Comparison of ENCODE assay signal across 8 cellular contexts in genomic region chr19:41959056-41960053, GRCh38. TPM values are rescaled to one million over a fixed set of nuclear protein-coding genes. Genes with fewer than 3 reads are reported as not detected.
DNase-seq lines count a peak whose midpoint lies in the region; FAIRE-seq and TF ChIP-seq lines count a peak whose summit lies in the region.

A gene with protein sequence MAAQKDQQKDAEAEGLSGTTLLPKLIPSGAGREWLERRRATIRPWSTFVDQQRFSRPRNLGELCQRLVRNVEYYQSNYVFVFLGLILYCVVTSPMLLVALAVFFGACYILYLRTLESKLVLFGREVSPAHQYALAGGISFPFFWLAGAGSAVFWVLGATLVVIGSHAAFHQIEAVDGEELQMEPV (minus strand): TSS chr19:41959321. CDS start chr19:41959292, 29 bp downstream.

- peak within 1 kb of the TSS; percentile 48 for H2AFZ ChIP-seq in neural cell (ENCODE audit: low read depth, low read length)

- no peaks in the 10 kb centered on the region for H3K9me3 ChIP-seq in MG63
- H3K9me3 ChIP-seq in neural cell (ENCODE audit: low read length), result no peaks in the 10 kb centered on the region
- H3K9me3 ChIP-seq in stomach, result no peaks in the 10 kb centered on the region

- TF ChIP-seq POLR2A in H54 (IDR thresholded peaks at IDR 0.05; ENCODE audit: low read depth, low read length) (peak; percentile 71; the same call in 1 of the 2 replicates), stomach (IDR thresholded peaks at IDR 0.05) (no peak)

- intact Hi-C loops in stomach (cut with DNase I; ENCODE audit: low total_unique reads), result loop anchor here (5.0 kb wide), 2 partner anchors 82 to 278 kb away; partner anchors contain the start of gene CD79A

- H3K4me3 ChIP-seq in MG63 (peak within 1 kb of the TSS; percentile 88), neural cell (ENCODE audit: low read length) (peak within 1 kb of the TSS; percentile 98), stomach (peak within 1 kb of the TSS; percentile 83 to 92 (median 90))

- peaks cover 15 to 39% (median 24%) of the 10 kb centered on the region in 4 donors for H3K4me1 ChIP-seq in stomach

- peak; percentile 96 for DNase-seq in ELF-1 (ENCODE audit: low read depth, low spot score)
- peak; percentile 99 for DNase-seq in H54 (ENCODE audit: insufficient read length, low spot score)
- peak; percentile 92 for DNase-seq in MG63
- DNase-seq in SHP77 treated with DMSO at 0.1 percent for 48 hours (lab: John Stamatoyannopoulos, UW), result peak; percentile 86
- peak; percentile 96 for DNase-seq in activated effector memory CD4-positive, alpha-beta T cell treated with anti-CD3 and anti-CD28 coated beads, Interleukin-2, amount 50 U/mL, for 16 hours
- peak; percentile 82 for DNase-seq in fibroblast of the conjunctiva (ENCODE audit: low read depth)
- peak; percentile 89 for DNase-seq in stomach

- 5 to 7% (median 5%) methylated on average over 34 to 46 of the region's 46 CpGs for WGBS in stomach, 5 donors

- TF ChIP-seq CTCF in neural cell (IDR thresholded peaks at IDR 0.05; ENCODE audit: poor library complexity, severe bottlenecking), result peak; percentile 76
- TF ChIP-seq CTCF in stomach (IDR thresholded peaks at IDR 0.05), result no peak

- H3K9ac ChIP-seq in neural cell (ENCODE audit: low read length), result peak within 1 kb of the TSS; percentile 89

- peak within 1 kb of the TSS; percentile 72 for H3K4me2 ChIP-seq in neural cell (ENCODE audit: low read length)

- no peak for FAIRE-seq in H54 (lab: Jason Lieb, UNC)

- H3F3A ChIP-seq in neural cell (ENCODE audit: insufficient read depth, low read length, poor library complexity, severe bottlenecking), result no peaks in the 10 kb centered on the region

- H3K36me3 ChIP-seq in MG63 (peaks cover 7% of the 10 kb centered on the region), neural cell (ENCODE audit: insufficient read depth, low read length) (no peaks in the 10 kb centered on the region), stomach (peaks cover 6 to 24% (median 21%) of the 10 kb centered on the region in 4 donors)

- H4K20me1 ChIP-seq in neural cell (ENCODE audit: insufficient read depth), result no peaks in the 10 kb centered on the region

- H3K27me3 ChIP-seq in MG63 (no peaks in the 10 kb centered on the region), neural cell (ENCODE audit: insufficient read depth, low read depth, low read length) (no peaks in the 10 kb centered on the region), stomach (no peaks in the 10 kb centered on the region)

- no peak for TF ChIP-seq RAD21 in neural cell (conservative IDR thresholded peaks at IDR 0.05)

- H3K27ac ChIP-seq in neural cell (ENCODE audit: low read length) (peak within 1 kb of the TSS; percentile 77), stomach (peak within 1 kb of the TSS; percentile 92 to 97 (median 96))

- H3K9me2 ChIP-seq in neural cell (ENCODE audit: insufficient read depth, low read length), result no peaks in the 10 kb centered on the region

- TF ChIP-seq EP300 in neural cell (conservative IDR thresholded peaks at IDR 0.05; ENCODE audit: poor library complexity, severe bottlenecking), result peak; percentile 42
- TF ChIP-seq EP300 in stomach (IDR thresholded peaks at IDR 0.05), result no peak

- H3K79me2 ChIP-seq in neural cell (replicated peaks; ENCODE audit: insufficient read depth, low read length), result no peaks in the 10 kb centered on the region

TF ChIP-seq in neural cell, 6 proteins besides CTCF, POLR2A, EP300 and RAD21:
- TF ChIP-seq MXI1 (conservative IDR thresholded peaks at IDR 0.05; ENCODE audit: poor library complexity, severe bottlenecking) (peak; percentile 51), POLR2AphosphoS5 (IDR thresholded peaks at IDR 0.05) (no peak), SMC3 (conservative IDR thresholded peaks at IDR 0.05; ENCODE audit: poor library complexity) (peak; percentile 33)
- TF ChIP-seq, protein P1, sequence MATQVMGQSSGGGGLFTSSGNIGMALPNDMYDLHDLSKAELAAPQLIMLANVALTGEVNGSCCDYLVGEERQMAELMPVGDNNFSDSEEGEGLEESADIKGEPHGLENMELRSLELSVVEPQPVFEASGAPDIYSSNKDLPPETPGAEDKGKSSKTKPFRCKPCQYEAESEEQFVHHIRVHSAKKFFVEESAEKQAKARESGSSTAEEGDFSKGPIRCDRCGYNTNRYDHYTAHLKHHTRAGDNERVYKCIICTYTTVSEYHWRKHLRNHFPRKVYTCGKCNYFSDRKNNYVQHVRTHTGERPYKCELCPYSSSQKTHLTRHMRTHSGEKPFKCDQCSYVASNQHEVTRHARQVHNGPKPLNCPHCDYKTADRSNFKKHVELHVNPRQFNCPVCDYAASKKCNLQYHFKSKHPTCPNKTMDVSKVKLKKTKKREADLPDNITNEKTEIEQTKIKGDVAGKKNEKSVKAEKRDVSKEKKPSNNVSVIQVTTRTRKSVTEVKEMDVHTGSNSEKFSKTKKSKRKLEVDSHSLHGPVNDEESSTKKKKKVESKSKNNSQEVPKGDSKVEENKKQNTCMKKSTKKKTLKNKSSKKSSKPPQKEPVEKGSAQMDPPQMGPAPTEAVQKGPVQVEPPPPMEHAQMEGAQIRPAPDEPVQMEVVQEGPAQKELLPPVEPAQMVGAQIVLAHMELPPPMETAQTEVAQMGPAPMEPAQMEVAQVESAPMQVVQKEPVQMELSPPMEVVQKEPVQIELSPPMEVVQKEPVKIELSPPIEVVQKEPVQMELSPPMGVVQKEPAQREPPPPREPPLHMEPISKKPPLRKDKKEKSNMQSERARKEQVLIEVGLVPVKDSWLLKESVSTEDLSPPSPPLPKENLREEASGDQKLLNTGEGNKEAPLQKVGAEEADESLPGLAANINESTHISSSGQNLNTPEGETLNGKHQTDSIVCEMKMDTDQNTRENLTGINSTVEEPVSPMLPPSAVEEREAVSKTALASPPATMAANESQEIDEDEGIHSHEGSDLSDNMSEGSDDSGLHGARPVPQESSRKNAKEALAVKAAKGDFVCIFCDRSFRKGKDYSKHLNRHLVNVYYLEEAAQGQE (IDR thresholded peaks at IDR 0.05; ENCODE audit: borderline replicate concordance), result peak; percentile 41

RNA-seq across cellular contexts. Expression of the gene that starts here (rescaled TPM):
- total RNA-seq in MG63 (2014; rRNA removed; shearing (Covaris generic); ENCODE audit: low replicate concordance), result 220 and 231 TPM in 2 replicates
- polyA plus RNA-seq in neural cell (279 and 290 TPM in 2 replicates), stomach (100 to 1,000 TPM; 127 to 181 (median 170) TPM)
- polyA minus RNA-seq in neural cell, result 81.8 and 91.5 TPM in 2 replicates
- 100 to 1,000 TPM in 3 of 5 donors, 10 to 100 TPM in 2; 44.6 to 499 (median 114) TPM for total RNA-seq in stomach

Comparison
In these comparisons a context has a peak if more than half of its experiments do, and no peak if none do; other contexts are left out.
1. Peak in every context shown above with its lines: DNase-seq, H3K4me3 ChIP-seq and H3K27ac ChIP-seq.